9 cellular contexts compared by ENCODE assay signal in the genomic region with DNA sequence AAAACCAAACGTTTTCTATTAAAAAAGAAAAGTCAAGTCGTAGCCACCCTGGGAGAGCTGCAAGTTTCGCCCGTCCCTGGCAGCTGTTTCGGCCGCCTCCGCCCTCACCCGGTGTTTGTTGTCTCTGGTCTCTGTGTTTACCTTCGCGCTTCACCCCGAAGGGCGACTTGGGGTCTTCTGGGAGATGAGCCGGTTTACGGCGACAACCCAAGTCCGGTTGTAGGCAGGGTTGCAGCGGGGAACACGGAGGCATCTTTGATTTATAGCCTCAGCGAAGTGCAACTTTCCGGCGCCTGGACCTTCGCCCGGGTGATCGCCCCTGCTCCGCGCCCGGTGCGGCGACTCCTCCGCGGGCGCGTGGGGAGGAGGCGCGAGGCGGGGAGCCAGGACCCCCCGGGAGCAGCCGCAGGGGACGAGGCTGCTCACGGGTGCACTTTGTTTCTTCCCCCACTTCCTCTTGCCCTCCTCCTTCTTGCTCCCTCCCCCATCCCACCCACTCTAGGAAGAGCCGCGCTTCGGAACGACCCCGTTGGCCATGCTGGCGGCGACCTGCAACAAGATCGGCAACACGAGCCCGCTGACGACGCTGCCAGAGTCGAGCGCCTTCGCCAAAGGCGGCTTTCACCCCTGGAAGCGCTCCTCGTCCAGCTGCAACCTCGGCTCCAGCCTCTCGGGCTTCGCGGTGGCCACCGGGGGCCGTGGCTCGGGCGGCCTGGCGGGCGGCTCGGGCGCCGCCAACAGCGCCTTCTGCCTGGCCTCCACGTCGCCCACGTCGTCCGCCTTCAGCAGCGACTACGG. TPM values are rescaled to one million over a fixed set of nuclear protein-coding genes. Genes with fewer than 3 reads are reported as not detected.
A peak's percentile ranks its signal among the peaks of the same experiment; 100 is the strongest.
DNase-seq lines count a peak whose midpoint lies in the region; ATAC-seq and TF ChIP-seq lines count a peak whose summit lies in the region.
"Had no signal": no experiment of that assay in that cellular context is flagged by ENCODE, and none has a peak within 500 bp of the region (broad histone marks: within the 10 kb centered on the region; RNA-seq: fewer than 3 reads in every experiment).

No MANE protein-coding gene starts in this region.

- peaks cover 57% of the 10 kb centered on the region for H3K4me1 ChIP-seq in GM23338 (ENCODE audit: insufficient read depth)
- H3K4me1 ChIP-seq in right cardiac atrium (ENCODE audit: control insufficient read depth, insufficient read depth, low read length), result no peaks in the 10 kb centered on the region

- peak in 1 of 10 experiments; percentile 34 for DNase-seq in CD4-positive, alpha-beta T cell
- DNase-seq in GM23338 (ENCODE audit: low spot score) (peak; percentile 84), right cardiac atrium (peak in 1 of 3 donors; percentile 25), DMS153 (lab: John Stamatoyannopoulos, UW) (no peak), posterior vena cava (ENCODE audit: low spot score) (no peak), HK-2 (ENCODE audit: unreplicated experiment) (no peak)
- peak; percentile 33 to 35 for DNase-seq in activated CD4-positive, alpha-beta T cell treated with anti-CD3 and anti-CD28 coated beads, Interleukin-2, amount 50 U/mL, for 48 hours
- DNase-seq in stimulated activated naive CD8-positive, alpha-beta T cell treated with anti-CD3 and anti-CD28 coated beads, Interleukin-15, amount 100 ng/mL, for 72 hours, result no peak

- no peaks in the 10 kb centered on the region for H3K9me2 ChIP-seq in GM23338 (ENCODE audit: insufficient read depth)

- peak overlapping the region; percentile 55 for H3K27ac Mint-ChIP-seq in CD4-positive, alpha-beta T cell
- H3K27ac Mint-ChIP-seq in GM23338, result no peak overlapping the region
- H3K27ac Mint-ChIP-seq in stimulated activated naive CD8-positive, alpha-beta T cell treated with anti-CD3 and anti-CD28 coated beads, Interleukin-15, amount 100 ng/mL, for 72 hours, result no peak overlapping the region

- H4K20me1 ChIP-seq in GM23338 (replicated peaks; ENCODE audit: insufficient read depth), result peaks cover 18% of the 10 kb centered on the region

- 2% methylated on average over 79 of the region's 79 CpGs for WGBS in right cardiac atrium

- CTCF ChIA-PET in CD4-positive, alpha-beta T cell (lab: Charles Lee), result interaction anchor here (0.8 to 0.9 kb wide), 2 partner anchors 10 to 11 kb away, joined by 3 read pairs; no protein-coding TSS in a partner anchor

- H2AFZ ChIP-seq in GM23338, result peak overlapping the region; percentile 76

- H3K4me1 Mint-ChIP-seq in CD4-positive, alpha-beta T cell (ENCODE audit: low read depth), result peaks cover 42% of the 10 kb centered on the region
- H3K4me1 Mint-ChIP-seq in GM23338, result peaks cover 59% of the 10 kb centered on the region
- peaks cover 67% of the 10 kb centered on the region for H3K4me1 Mint-ChIP-seq in stimulated activated naive CD8-positive, alpha-beta T cell treated with anti-CD3 and anti-CD28 coated beads, Interleukin-15, amount 100 ng/mL, for 72 hours

- ATAC-seq in CD4-positive, alpha-beta T cell (ENCODE audit: poor library complexity), result no peak
- ATAC-seq in GM23338, result peak; percentile 6
- ATAC-seq in right cardiac atrium, result no peak
- ATAC-seq in stimulated activated naive CD8-positive, alpha-beta T cell treated with anti-CD3 and anti-CD28 coated beads, Interleukin-15, amount 100 ng/mL, for 72 hours, result peak; percentile 9

- no peaks in the 10 kb centered on the region for H3K36me3 Mint-ChIP-seq in CD4-positive, alpha-beta T cell (ENCODE audit: low read depth)
- H3K36me3 Mint-ChIP-seq in GM23338 (ENCODE audit: low read depth), result peaks cover 5% of the 10 kb centered on the region; the same call in 1 of the 3 replicates

- peaks cover 40% of the 10 kb centered on the region for H3F3A ChIP-seq in GM23338 (replicated peaks; ENCODE audit: low read depth)

- H3K27me3 ChIP-seq in CD4-positive, alpha-beta T cell (ENCODE audit: control insufficient read depth, insufficient read depth, low read length), result peaks cover 92% of the 10 kb centered on the region
- H3K27me3 ChIP-seq in GM23338 (ENCODE audit: insufficient read depth) (peaks cover 99% of the 10 kb centered on the region), right cardiac atrium (ENCODE audit: control insufficient read depth, insufficient read depth) (no peaks in the 10 kb centered on the region)

- no peak for TF ChIP-seq CTCF in CD4-positive, alpha-beta T cell (IDR thresholded peaks at IDR 0.05)
- TF ChIP-seq CTCF in GM23338 (conservative IDR thresholded peaks at IDR 0.05; ENCODE audit: low read depth in 2 of 2), result no peak

- no peaks in the 10 kb centered on the region for H3K9me3 Mint-ChIP-seq in CD4-positive, alpha-beta T cell
- H3K9me3 Mint-ChIP-seq in GM23338, result peaks cover 12% of the 10 kb centered on the region
- no peaks in the 10 kb centered on the region for H3K9me3 Mint-ChIP-seq in stimulated activated naive CD8-positive, alpha-beta T cell treated with anti-CD3 and anti-CD28 coated beads, Interleukin-15, amount 100 ng/mL, for 72 hours

- intact Hi-C loops in CD4-positive, alpha-beta T cell (cut with DNase I, micrococcal nuclease), result loop anchor here (5.0 to 10.0 kb wide), 3 partner anchors 581 to 1749 kb away; a partner anchor contains a TSS
- intact Hi-C loops in right cardiac atrium (cut with DNase I) (no loop called here), posterior vena cava (cut with DNase I) (loop anchor here in 1 of 2 donors (10.0 kb wide), 1 partner anchor 741 kb away; no protein-coding TSS in a partner anchor)

- no peak overlapping the region for H3K27ac ChIP-seq in CD4-positive, alpha-beta T cell (ENCODE audit: low read depth, low read length)
- no peak overlapping the region for H3K27ac ChIP-seq in GM23338 (ENCODE audit: low read depth)
- no peak overlapping the region for H3K27ac ChIP-seq in right cardiac atrium (ENCODE audit: low read length)

- peak overlapping the region; percentile 59 for H3K4me3 ChIP-seq in GM23338
- peak overlapping the region; percentile 5 for H3K4me3 ChIP-seq in right cardiac atrium (ENCODE audit: low read length)

- no peaks in the 10 kb centered on the region for H3K79me2 ChIP-seq in GM23338 (replicated peaks; ENCODE audit: insufficient read depth)

- H3K9me3 ChIP-seq in CD4-positive, alpha-beta T cell (ENCODE audit: control insufficient read depth, low read length), result peaks cover 4% of the 10 kb centered on the region
- H3K9me3 ChIP-seq in right cardiac atrium (ENCODE audit: control insufficient read depth, low read length), result no peaks in the 10 kb centered on the region

- H3K4me3 Mint-ChIP-seq in CD4-positive, alpha-beta T cell, result peak overlapping the region; percentile 74
- peak overlapping the region; percentile 68 for H3K4me3 Mint-ChIP-seq in GM23338
- peak overlapping the region; percentile 77 to 81 for H3K4me3 Mint-ChIP-seq in stimulated activated naive CD8-positive, alpha-beta T cell treated with anti-CD3 and anti-CD28 coated beads, Interleukin-15, amount 100 ng/mL, for 72 hours

- POLR2A ChIA-PET in CD4-positive, alpha-beta T cell (lab: Charles Lee), result interaction anchor here (0.7 to 1.5 kb wide), 2 partner anchors 9 kb away, joined by 3 to 4 read pairs; no protein-coding TSS in a partner anchor

- H3K36me3 ChIP-seq in GM23338 (ENCODE audit: insufficient read depth), result no peaks in the 10 kb centered on the region

- H3K4me2 ChIP-seq in GM23338, result peak overlapping the region; percentile 88

- peaks cover 84% of the 10 kb centered on the region for H3K27me3 Mint-ChIP-seq in CD4-positive, alpha-beta T cell
- peaks cover 96% of the 10 kb centered on the region for H3K27me3 Mint-ChIP-seq in GM23338 (ENCODE audit: insufficient read depth, low read depth, poor library complexity)
- H3K27me3 Mint-ChIP-seq in stimulated activated naive CD8-positive, alpha-beta T cell treated with anti-CD3 and anti-CD28 coated beads, Interleukin-15, amount 100 ng/mL, for 72 hours, result peaks cover 99% of the 10 kb centered on the region

TF ChIP-seq in GM23338, 12 proteins besides CTCF, POLR2A, EP300 and RAD21 (continues in another document):
- TF ChIP-seq NANOG (IDR thresholded peaks at IDR 0.05; ENCODE audit: borderline replicate concordance) (no peak), POLR2AphosphoS5 (IDR thresholded peaks at IDR 0.05; ENCODE audit: low read depth) (no peak), ZNF114 (CRISPR knock-in tag; IDR thresholded peaks at IDR 0.05) (no peak)

RNA-seq across cellular contexts. Expression of a gene that starts 1.1 kb away (rescaled TPM):
- not detected for total RNA-seq in CD4-positive, alpha-beta T cell
- total RNA-seq in GM23338 (2014; rRNA removed; shearing (Covaris generic)), result 0.12 and 0.49 TPM in 2 replicates
- 0.14 TPM in 1 of 2 replicates, not detected in the other for polyA plus RNA-seq in GM23338 (2016; fragmentation: Nextera tagmentation; extraction: Ambion mirVana)
- total RNA-seq in right cardiac atrium, result not detected
- not detected for polyA plus RNA-seq in right cardiac atrium
- not detected for total RNA-seq in posterior vena cava
- total RNA-seq: kidney epithelial cell had no signal

RNA-seq across cellular contexts. Expression of a gene that starts 59.7 kb away (rescaled TPM):
- total RNA-seq in CD4-positive, alpha-beta T cell, result 1 to 10 TPM; 7.6 to 7.9 TPM
- total RNA-seq in GM23338 (2014; rRNA removed; shearing (Covaris generic)), result 8.1 and 9.6 TPM in 2 replicates
- polyA plus RNA-seq in GM23338 (2016; fragmentation: Nextera tagmentation; extraction: Ambion mirVana), result 10.0 and 12.3 TPM in 2 replicates
- total RNA-seq in right cardiac atrium, result 10 to 100 TPM; 30.5 to 35.6 (median 34.7) TPM
- polyA plus RNA-seq in right cardiac atrium, result 16.8 TPM
- total RNA-seq in posterior vena cava, result 10 to 100 TPM; 19.3 to 21.8 TPM

Comparison
In these comparisons a context has a peak if more than half of its experiments do, and no peak if none do; other contexts are left out.
1. ATAC-seq: peak in GM23338 (single experiment) and stimulated activated naive CD8-positive, alpha-beta T cell treated with anti-CD3 and anti-CD28 coated beads, Interleukin-15, amount 100 ng/mL, for 72 hours (single experiment); none in CD4-positive, alpha-beta T cell (single experiment) and right cardiac atrium (0 of 2).
2. DNase-seq: peak in GM23338 (single experiment) and activated CD4-positive, alpha-beta T cell treated with anti-CD3 and anti-CD28 coated beads, Interleukin-2, amount 50 U/mL, for 48 hours (2 of 2); none in stimulated activated naive CD8-positive, alpha-beta T cell treated with anti-CD3 and anti-CD28 coated beads, Interleukin-15, amount 100 ng/mL, for 72 hours (0 of 2), DMS153 (single experiment), posterior vena cava (single experiment) and HK-2 (single experiment).
3. intact Hi-C loops: an anchor here in CD4-positive, alpha-beta T cell (5.0 to 10.0 kb wide); none called in right cardiac atrium.
4. Peak in every context shown above with its lines, with median percentiles within 50 percentile points of each other: H3K4me3 Mint-ChIP-seq.